Comparison of ENCODE assay signal across 8 cellular contexts in the genomic region with DNA sequence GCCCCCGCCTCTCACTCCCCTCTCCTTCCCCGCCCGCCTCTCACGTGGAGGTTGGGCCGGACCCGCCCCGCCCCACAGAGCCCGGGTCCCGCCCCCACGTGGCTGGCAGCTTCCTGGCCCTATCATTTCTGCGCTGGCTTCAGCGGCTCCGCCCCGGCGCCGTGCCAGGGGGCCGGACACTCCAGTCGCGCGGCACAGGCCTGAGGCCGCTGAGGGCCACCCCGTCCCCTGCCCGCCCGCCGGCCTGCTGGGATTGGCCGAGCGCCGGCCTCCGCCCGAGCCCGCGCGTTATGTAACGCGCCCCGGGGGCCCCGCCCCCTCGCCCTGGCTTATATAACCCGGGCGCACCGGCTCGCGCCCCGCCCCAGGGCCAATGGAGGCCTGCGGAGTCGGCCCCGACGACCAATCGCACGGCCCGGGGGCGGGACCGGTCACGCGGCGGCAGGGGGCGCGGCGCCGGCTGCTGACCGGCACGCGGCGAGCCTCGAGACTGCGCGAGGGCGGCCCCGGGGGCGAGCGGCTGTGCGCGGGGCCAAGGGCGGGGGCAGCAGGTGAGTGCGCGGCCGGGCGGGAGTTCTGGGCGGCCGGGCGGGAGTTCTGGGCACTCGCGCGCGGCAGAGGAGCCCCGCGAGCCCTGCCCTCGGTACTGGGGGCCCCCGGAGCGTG. TPM values are rescaled to one million over a fixed set of nuclear protein-coding genes. Genes with fewer than 3 reads are reported as not detected.
DNase-seq lines count a peak whose midpoint lies in the region; ATAC-seq, FAIRE-seq and TF ChIP-seq lines count a peak whose summit lies in the region.

A gene (plus strand): TSS at position 466 of the 666 bp plus-strand sequence. CDS start 587 bp downstream, outside the sequence.

- in situ Hi-C loops in KBM-7 (cut with MboI; ENCODE audit: low pct_unique_long_range_greater_than_20kb, low sequenced_read_pairs), result no loop called here

- H3K4me2 ChIP-seq in fibroblast of lung (ENCODE audit: extremely low read depth, insufficient read depth, low read length), result peak within 1 kb of the TSS; percentile 79

- intact Hi-C loops in naive thymus-derived CD4-positive, alpha-beta T cell (cut with micrococcal nuclease), result loop anchor here (1.0 to 10.0 kb wide), 9 partner anchors 13 to 1643 kb away; a partner anchor contains a TSS

- peak; percentile 91 for DNase-seq in DMS53 treated with DMSO at 0.1 percent for 48 hours (lab: John Stamatoyannopoulos, UW; ENCODE audit: unreplicated experiment)
- peak; percentile 89 for DNase-seq in KBM-7
- peak; percentile 93 for DNase-seq in RCC 7860 (ENCODE audit: low spot score)
- peak; percentile 95 for DNase-seq in fibroblast of lung (ENCODE audit: low read depth in 2 of 2)
- peak; percentile 84 to 97 (median 94) for DNase-seq in naive thymus-derived CD4-positive, alpha-beta T cell
- peak; percentile 91 to 94 for DNase-seq in stimulated activated effector memory CD8-positive, alpha-beta T cell treated with anti-CD3 and anti-CD28 coated beads, Interleukin-12 subunit alpha, Interleukin-12 subunit beta, amount 100 ng/mL, for 72 hours (ENCODE audit: low spot score in 2 of 2)

- peak within 1 kb of the TSS; percentile 69 for H3K4me3 Mint-ChIP-seq in activated T-helper 17 cell treated with anti-CD3 and anti-CD28 coated beads, Interleukin-2, amount 50 U/mL, for 72 hours
- peak within 1 kb of the TSS; percentile 67 to 85 (median 76) for H3K4me3 Mint-ChIP-seq in naive thymus-derived CD4-positive, alpha-beta T cell
- H3K4me3 Mint-ChIP-seq in stimulated activated effector memory CD8-positive, alpha-beta T cell treated with anti-CD3 and anti-CD28 coated beads, Interleukin-12 subunit alpha, Interleukin-12 subunit beta, amount 100 ng/mL, for 72 hours, result peak within 1 kb of the TSS; percentile 64

- H3K79me2 ChIP-seq in fibroblast of lung (ENCODE audit: control insufficient read depth, insufficient read depth, low read length), result no peaks in the 10 kb centered on the region

- H3K36me3 ChIP-seq in fibroblast of lung (ENCODE audit: control insufficient read depth, insufficient read depth, low read length), result peaks cover 6% of the 10 kb centered on the region
- H3K36me3 ChIP-seq in naive thymus-derived CD4-positive, alpha-beta T cell (ENCODE audit: control insufficient read depth in 2 of 3, insufficient read depth in 3 of 3, low read length in 3 of 3), result peaks cover 0 to 12% (median 0%) of the 10 kb centered on the region in 3 experiments

- no peak for FAIRE-seq in RCC 7860 (lab: Jason Lieb, UNC)

- ATAC-seq in GM21723 (IDR thresholded peaks at IDR 0.05; ENCODE audit: unreplicated experiment), result peak; percentile 91
- ATAC-seq in activated T-helper 17 cell treated with anti-CD3 and anti-CD28 coated beads, Interleukin-2, amount 50 U/mL, for 72 hours (replicated peaks), result peak; percentile 97
- ATAC-seq in naive thymus-derived CD4-positive, alpha-beta T cell, result peak; percentile 93
- peak; percentile 96 for ATAC-seq in stimulated activated effector memory CD8-positive, alpha-beta T cell treated with anti-CD3 and anti-CD28 coated beads, Interleukin-12 subunit alpha, Interleukin-12 subunit beta, amount 100 ng/mL, for 72 hours

- peaks cover 3% of the 10 kb centered on the region for H3K4me1 ChIP-seq in fibroblast of lung (ENCODE audit: control insufficient read depth, extremely low read depth, insufficient read depth, low read length)
- H3K4me1 ChIP-seq in naive thymus-derived CD4-positive, alpha-beta T cell (ENCODE audit: control insufficient read depth in 2 of 2, insufficient read depth in 2 of 2, low read length in 2 of 2), result peaks cover 8 to 17% of the 10 kb centered on the region in 2 donors

- H3K27me3 ChIP-seq in fibroblast of lung (ENCODE audit: control insufficient read depth, insufficient read depth, low read length), result no peaks in the 10 kb centered on the region
- no peaks in the 10 kb centered on the region for H3K27me3 ChIP-seq in naive thymus-derived CD4-positive, alpha-beta T cell (ENCODE audit: control insufficient read depth in 2 of 2, insufficient read depth in 2 of 2, low read length in 2 of 2)

- TF ChIP-seq CTCF in fibroblast of lung (conservative IDR thresholded peaks at IDR 0.05 in 1 of 2, IDR thresholded peaks at IDR 0.05 in 1 of 2; ENCODE audit: low read depth in 1 of 2, low read length in 2 of 2), result no peak

- POLR2A ChIA-PET in naive thymus-derived CD4-positive, alpha-beta T cell (lab: Charles Lee), result interaction anchor here (1.0 kb wide), 1 partner anchor 10 kb away, joined by 3 read pairs; no protein-coding TSS in a partner anchor

- H3K9me3 ChIP-seq in fibroblast of lung (ENCODE audit: control insufficient read depth, insufficient read depth, low read depth, low read length), result no peaks in the 10 kb centered on the region
- no peaks in the 10 kb centered on the region for H3K9me3 ChIP-seq in naive thymus-derived CD4-positive, alpha-beta T cell (ENCODE audit: control insufficient read depth in 2 of 3, low read length in 3 of 3)

- CTCF ChIA-PET in naive thymus-derived CD4-positive, alpha-beta T cell (lab: Charles Lee), result no interaction called here

- H3K9ac ChIP-seq in fibroblast of lung (ENCODE audit: insufficient read depth, low read length), result peak within 1 kb of the TSS; percentile 74

- no peaks in the 10 kb centered on the region for H3K9me3 Mint-ChIP-seq in activated T-helper 17 cell treated with anti-CD3 and anti-CD28 coated beads, Interleukin-2, amount 50 U/mL, for 72 hours
- H3K9me3 Mint-ChIP-seq in naive thymus-derived CD4-positive, alpha-beta T cell, result no peaks in the 10 kb centered on the region
- H3K9me3 Mint-ChIP-seq in stimulated activated effector memory CD8-positive, alpha-beta T cell treated with anti-CD3 and anti-CD28 coated beads, Interleukin-12 subunit alpha, Interleukin-12 subunit beta, amount 100 ng/mL, for 72 hours, result no peaks in the 10 kb centered on the region

- peak within 1 kb of the TSS; percentile 50 to 65 (median 63) for H3K4me3 ChIP-seq in fibroblast of lung (replicated peaks in 1 of 4; ENCODE audit: control extremely low read depth in 1 of 4, insufficient read depth in 1 of 4, low read depth in 3 of 4, low read length in 4 of 4)
- H3K4me3 ChIP-seq in naive thymus-derived CD4-positive, alpha-beta T cell (ENCODE audit: low read length), result peak within 1 kb of the TSS; percentile 58

- H3K27ac Mint-ChIP-seq in activated T-helper 17 cell treated with anti-CD3 and anti-CD28 coated beads, Interleukin-2, amount 50 U/mL, for 72 hours, result no peak within 1 kb of the TSS
- peak within 1 kb of the TSS in 8 of 9 donors; percentile 63 to 91 (median 82) for H3K27ac Mint-ChIP-seq in naive thymus-derived CD4-positive, alpha-beta T cell
- peak within 1 kb of the TSS; percentile 40 for H3K27ac Mint-ChIP-seq in stimulated activated effector memory CD8-positive, alpha-beta T cell treated with anti-CD3 and anti-CD28 coated beads, Interleukin-12 subunit alpha, Interleukin-12 subunit beta, amount 100 ng/mL, for 72 hours

- peaks cover 18% of the 10 kb centered on the region for H3K4me1 Mint-ChIP-seq in activated T-helper 17 cell treated with anti-CD3 and anti-CD28 coated beads, Interleukin-2, amount 50 U/mL, for 72 hours
- H3K4me1 Mint-ChIP-seq in naive thymus-derived CD4-positive, alpha-beta T cell, result peaks cover 18 to 39% (median 28%) of the 10 kb centered on the region in 7 donors
- H3K4me1 Mint-ChIP-seq in stimulated activated effector memory CD8-positive, alpha-beta T cell treated with anti-CD3 and anti-CD28 coated beads, Interleukin-12 subunit alpha, Interleukin-12 subunit beta, amount 100 ng/mL, for 72 hours, result peaks cover 16% of the 10 kb centered on the region

- peak within 1 kb of the TSS; percentile 44 for H2AFZ ChIP-seq in fibroblast of lung (ENCODE audit: low read length)

- peaks cover 30% of the 10 kb centered on the region for H3K36me3 Mint-ChIP-seq in activated T-helper 17 cell treated with anti-CD3 and anti-CD28 coated beads, Interleukin-2, amount 50 U/mL, for 72 hours (ENCODE audit: low read depth)
- peaks cover 0 to 19% (median 17%) of the 10 kb centered on the region in 5 donors for H3K36me3 Mint-ChIP-seq in naive thymus-derived CD4-positive, alpha-beta T cell
- peaks cover 25% of the 10 kb centered on the region for H3K36me3 Mint-ChIP-seq in stimulated activated effector memory CD8-positive, alpha-beta T cell treated with anti-CD3 and anti-CD28 coated beads, Interleukin-12 subunit alpha, Interleukin-12 subunit beta, amount 100 ng/mL, for 72 hours

- no peaks in the 10 kb centered on the region for H4K20me1 ChIP-seq in fibroblast of lung (ENCODE audit: control insufficient read depth, extremely low read depth, insufficient read depth, low read length)

- peak within 1 kb of the TSS; percentile 69 for H3K27ac ChIP-seq in fibroblast of lung (ENCODE audit: insufficient read depth, low read length)
- H3K27ac ChIP-seq in naive thymus-derived CD4-positive, alpha-beta T cell (ENCODE audit: low read depth, low read length), result peak within 1 kb of the TSS; percentile 99

- no peaks in the 10 kb centered on the region for H3K27me3 Mint-ChIP-seq in activated T-helper 17 cell treated with anti-CD3 and anti-CD28 coated beads, Interleukin-2, amount 50 U/mL, for 72 hours
- peaks cover 0 to 16% (median 0%) of the 10 kb centered on the region in 5 donors for H3K27me3 Mint-ChIP-seq in naive thymus-derived CD4-positive, alpha-beta T cell

RNA-seq across cellular contexts. Expression of the gene that starts here (rescaled TPM):
- total RNA-seq in activated T-helper 17 cell treated with anti-CD3 and anti-CD28 coated beads, Interleukin-2, amount 50 U/mL, for 72 hours, result 1 to 10 TPM; 3.1 to 4.8 TPM
- total RNA-seq in fibroblast of lung, result 10.3 and 18.8 TPM in 2 replicates
- 10.3 and 16.6 TPM in 2 replicates for polyA plus RNA-seq in fibroblast of lung
- 5.1 and 10.6 TPM in 2 replicates for polyA plus RNA-seq in fibroblast of lung (2012)
- polyA minus RNA-seq in fibroblast of lung (ENCODE audit: low replicate concordance), result 13.4 and 19.8 TPM in 2 replicates
- 10 to 100 TPM in 1 of 5 experiments, 1 to 10 TPM in 4; 2.2 to 10.4 (median 5.1) TPM for total RNA-seq in naive thymus-derived CD4-positive, alpha-beta T cell
- polyA plus RNA-seq in naive thymus-derived CD4-positive, alpha-beta T cell, result 1 to 10 TPM; 2.8 to 4.1 TPM

Comparison
In these comparisons a context has a peak if more than half of its experiments do, and no peak if none do; other contexts are left out.
1. Peak in every context shown above with its lines: DNase-seq, ATAC-seq, H3K4me3 ChIP-seq and H3K27ac ChIP-seq.